13 cellular contexts compared by ENCODE assay signal in the genomic region with DNA sequence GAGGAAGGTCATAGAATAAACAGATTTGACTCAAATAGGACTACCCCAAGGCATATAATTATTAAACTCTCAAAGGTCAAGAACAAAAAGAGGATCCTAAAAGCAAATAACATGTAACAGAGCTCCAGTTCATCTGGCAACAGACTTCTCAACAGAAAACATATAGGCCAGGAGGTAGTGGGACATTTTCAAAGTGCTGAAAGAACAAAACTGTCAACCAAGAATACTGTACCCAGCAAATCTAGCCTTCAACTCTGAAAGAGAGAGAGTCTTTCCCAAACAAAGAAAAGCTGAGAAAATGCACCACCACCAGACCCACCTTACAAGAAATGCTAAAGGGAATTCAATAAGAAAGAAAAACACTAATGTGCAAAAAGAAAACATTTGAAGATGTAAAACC. TPM values are rescaled to one million over a fixed set of nuclear protein-coding genes. Genes with fewer than 3 reads are reported as not detected.
A peak's percentile ranks its signal among the peaks of the same experiment; 100 is the strongest.
DNase-seq lines count a peak whose midpoint lies in the region; ATAC-seq and TF ChIP-seq lines count a peak whose summit lies in the region.
"Had no signal": no experiment of that assay in that cellular context is flagged by ENCODE, and none has a peak within 500 bp of the region (broad histone marks: within the 10 kb centered on the region; RNA-seq: fewer than 3 reads in every experiment).

No MANE protein-coding gene starts in this region.

- no peak for ATAC-seq in HG03139 (IDR thresholded peaks at IDR 0.05; ENCODE audit: unreplicated experiment)
- ATAC-seq: CD8-positive, alpha-beta T cell had no signal

- no peak for TF ChIP-seq POLR2A in erythroblast (IDR thresholded peaks at IDR 0.05; ENCODE audit: low read length)
- no peak for TF ChIP-seq POLR2A in spleen (IDR thresholded peaks at IDR 0.05)

- no peak for TF ChIP-seq CTCF in HEK293 (tag by site-specific recombination; IDR thresholded peaks at IDR 0.05)
- TF ChIP-seq CTCF in spleen (IDR thresholded peaks at IDR 0.05 in 8 of 11, conservative IDR thresholded peaks at IDR 0.05 in 3 of 11), result no peak

- DNase-seq in OCI-M1 (lab: John Stamatoyannopoulos, UW) (peak; percentile 36), erythroblast (lab: John Stamatoyannopoulos, UW) (peak; percentile 37 to 44), spleen (no peak), KBM-7 (no peak)
- DNase-seq: Calu3; CD8-positive, alpha-beta T cell; DMS79 treated with DMSO at 0.1 percent for 48 hours; GF-D8; H9; IMR-90 had no signal

- H3K4me1 ChIP-seq in HEK293 (ENCODE audit: control insufficient read depth, insufficient read depth, low read length) (no peaks in the 10 kb centered on the region), spleen (peaks cover 0 to 15% (median 7%) of the 10 kb centered on the region in 6 donors)

- CTCF ChIA-PET in HEK293 (lab: Yijun Ruan, JAX), result interaction anchor here (0.6 to 1.5 kb wide), 4 partner anchors 10 to 110 kb away, joined by 3 to 5 read pairs (median 4); no protein-coding TSS in a partner anchor

- H3K4me3 ChIP-seq in HEK293 (ENCODE audit: low read depth, low read length) (no peak overlapping the region), spleen (no peak overlapping the region)

- H3K36me3 ChIP-seq in HEK293 (ENCODE audit: control insufficient read depth in 2 of 2, insufficient read depth in 1 of 2, low read length in 2 of 2), result peaks cover 0 to 76% of the 10 kb centered on the region in 2 experiments; a peak in 2 of 3 replicates
- peaks cover 0 to 100% (median 39%) of the 10 kb centered on the region in 6 donors for H3K36me3 ChIP-seq in spleen

- no peaks in the 10 kb centered on the region for H3K27me3 ChIP-seq in spleen (replicated peaks in 1 of 7)
- H3K27me3 ChIP-seq: BLaER1 treated with 17β-estradiol and CSF1 and Interleukin-3, amounts not matched to agents 10 nM and 100 nM had no signal

- H3K27ac ChIP-seq in HEK293 (ENCODE audit: extremely low read depth, low read depth, low read length) (no peak overlapping the region), spleen (peak overlapping the region in 6 of 8 donors; percentile 8 to 89 (median 81))
- H3K27ac ChIP-seq: BLaER1 treated with 17β-estradiol and CSF1 and Interleukin-3, amounts not matched to agents 10 nM and 100 nM had no signal

- POLR2A ChIA-PET in HEK293 (lab: Yijun Ruan, JAX), result interaction anchor here (1.0 kb wide), 1 partner anchor 12 kb away, joined by 3 read pairs; no protein-coding TSS in a partner anchor

- in situ Hi-C loops in KBM-7 (cut with MboI; ENCODE audit: low pct_unique_long_range_greater_than_20kb, low sequenced_read_pairs), result no loop called here

- intact Hi-C loops in spleen (cut with DNase I; ENCODE audit: low total_unique reads), result no loop called here

- no peaks in the 10 kb centered on the region for H3K9me3 ChIP-seq in HEK293 (ENCODE audit: control insufficient read depth, insufficient read depth, low read depth, low read length)
- H3K9me3 ChIP-seq in spleen, result peaks cover 2 to 28% (median 25%) of the 10 kb centered on the region in 8 donors

TF ChIP-seq in HEK293, 187 proteins besides CTCF, POLR2A, EP300 and RAD21:
- TF ChIP-seq, protein P1, sequence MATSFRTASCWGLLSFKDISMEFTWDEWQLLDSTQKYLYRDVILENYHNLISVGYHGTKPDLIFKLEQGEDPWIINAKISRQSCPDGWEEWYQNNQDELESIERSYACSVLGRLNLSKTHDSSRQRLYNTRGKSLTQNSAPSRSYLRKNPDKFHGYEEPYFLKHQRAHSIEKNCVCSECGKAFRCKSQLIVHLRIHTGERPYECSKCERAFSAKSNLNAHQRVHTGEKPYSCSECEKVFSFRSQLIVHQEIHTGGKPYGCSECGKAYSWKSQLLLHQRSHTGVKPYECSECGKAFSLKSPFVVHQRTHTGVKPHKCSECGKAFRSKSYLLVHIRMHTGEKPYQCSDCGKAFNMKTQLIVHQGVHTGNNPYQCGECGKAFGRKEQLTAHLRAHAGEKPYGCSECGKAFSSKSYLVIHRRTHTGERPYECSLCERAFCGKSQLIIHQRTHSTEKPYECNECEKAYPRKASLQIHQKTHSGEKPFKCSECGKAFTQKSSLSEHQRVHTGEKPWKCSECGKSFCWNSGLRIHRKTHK (tag by site-specific recombination; IDR thresholded peaks at IDR 0.05), result 0 out of 2 replicates have a peak, but pooled peaks have one; percentile 13
- TF ChIP-seq ZNF280D (tag by site-specific recombination; IDR thresholded peaks at IDR 0.05) (peak; percentile 88), ZNF585B (tag by site-specific recombination; IDR thresholded peaks at IDR 0.05) (0 out of 2 replicates have a peak, but pooled peaks have one; percentile 7), ZNF658 (tag by site-specific recombination; IDR thresholded peaks at IDR 0.05) (no peak), SETDB1 (IDR thresholded peaks at IDR 0.05; ENCODE audit: insufficient read length, low read length) (peak; percentile 97)
TF ChIP-seq in HEK293: peak in this region for 4.

RNA-seq across cellular contexts. Expression of gene NQO2, which starts 11.9 kb away (rescaled TPM):
- total RNA-seq in spleen, result 10 to 100 TPM; 21.3 to 55.1 (median 37.2) TPM
- polyA plus RNA-seq in spleen, result 10 to 100 TPM; 16.3 to 26.0 (median 17.0) TPM

RNA-seq across cellular contexts. Expression of gene SERPINB6, which starts 40.2 kb away (rescaled TPM):
- total RNA-seq in spleen, result 100 to 1,000 TPM; 145 to 222 (median 188) TPM
- 100 to 1,000 TPM; 111 to 256 (median 193) TPM for polyA plus RNA-seq in spleen

RNA-seq across cellular contexts. Expression of gene RIPK1, which starts 56.7 kb away (rescaled TPM):
- 10 to 100 TPM; 24.7 to 37.1 (median 29.8) TPM for total RNA-seq in spleen
- polyA plus RNA-seq in spleen, result 10 to 100 TPM in 2 of 3 donors, 1 to 10 TPM in 1; 8.7 to 14.5 (median 11.5) TPM

Comparison
In these comparisons a context has a peak if more than half of its experiments do, and no peak if none do; other contexts are left out.
1. DNase-seq: peak in OCI-M1 (single experiment) and erythroblast (2 of 2); none in spleen (single experiment) and KBM-7 (single experiment).